In genomic region chr6:4892785-4893485, GRCh38 we compare ENCODE assay signal across 25 cellular contexts.
DNase-seq lines count a peak whose midpoint lies in the region; ATAC-seq, FAIRE-seq and TF ChIP-seq lines count a peak whose summit lies in the region.
"Had no signal": no experiment of that assay in that cellular context is flagged by ENCODE, and none has a peak within 500 bp of the region (broad histone marks: within the 10 kb centered on the region; RNA-seq: fewer than 3 reads in every experiment).

No MANE protein-coding gene starts in this region.

- H3K27ac Mint-ChIP-seq in activated B cell treated with CpG ODN at 0.5 μM for 24 hours = peak overlapping the region; percentile 8
- H3K27ac Mint-ChIP-seq: CD8-positive, alpha-beta T cell had no signal

- no peaks in the 10 kb centered on the region for H3K27me3 Mint-ChIP-seq in activated B cell treated with CpG ODN at 0.5 μM for 24 hours

- H3K9me3 ChIP-seq in osteoblast (ENCODE audit: low read depth, low read length) (no peaks in the 10 kb centered on the region), kidney (ENCODE audit: control insufficient read depth in 1 of 2, low read length in 2 of 2) (no peaks in the 10 kb centered on the region)
- H3K9me3 ChIP-seq: HAP-1 had no signal

- peaks cover 27% of the 10 kb centered on the region for H3K79me2 ChIP-seq in osteoblast (ENCODE audit: insufficient read depth, low read length)

- no peak overlapping the region for H3K4me2 ChIP-seq in osteoblast (ENCODE audit: insufficient read depth, low read length)
- H3K4me2 ChIP-seq: PC-9 had no signal

- H3K9ac ChIP-seq in kidney (ENCODE audit: low read length in 2 of 2) = no peak overlapping the region

- peaks cover 57% of the 10 kb centered on the region for H3K36me3 Mint-ChIP-seq in activated B cell treated with CpG ODN at 0.5 μM for 24 hours (ENCODE audit: low read depth)

- peaks cover 27% of the 10 kb centered on the region for H3K4me1 Mint-ChIP-seq in activated B cell treated with CpG ODN at 0.5 μM for 24 hours

- no peak overlapping the region for H3K4me3 Mint-ChIP-seq in activated B cell treated with CpG ODN at 0.5 μM for 24 hours
- H3K4me3 Mint-ChIP-seq: CD8-positive, alpha-beta T cell had no signal

- H3K36me3 ChIP-seq in osteoblast (ENCODE audit: insufficient read depth, low read length) (no peaks in the 10 kb centered on the region), kidney (ENCODE audit: control insufficient read depth in 1 of 2, insufficient read depth in 2 of 2, low read length in 2 of 2) (peaks cover 5 to 6% of the 10 kb centered on the region in 2 donors)
- H3K36me3 ChIP-seq: HAP-1 had no signal

- H4K20me1 ChIP-seq in osteoblast (ENCODE audit: insufficient read depth, low read length) = peaks cover 16% of the 10 kb centered on the region

- POLR2A ChIA-PET in GM10248 (lab: Yijun Ruan, JAX) (no interaction called here), activated B cell treated with CpG ODN at 0.5 μM for 24 hours (lab: Charles Lee) (no interaction called here)

- no peak for FAIRE-seq in kidney (lab: Jason Lieb, UNC)

- no peak overlapping the region for H2AFZ ChIP-seq in osteoblast (ENCODE audit: low read length)
- H2AFZ ChIP-seq: PC-9 had no signal

- no peak overlapping the region for H3K4me3 ChIP-seq in osteoblast (ENCODE audit: insufficient read depth, low read length)
- H3K4me3 ChIP-seq in kidney (ENCODE audit: low read length in 2 of 2) = no peak overlapping the region
- H3K4me3 ChIP-seq: HAP-1, PC-9, SK-N-MC had no signal

- TF ChIP-seq CTCF in GM10248 (IDR thresholded peaks at IDR 0.05; ENCODE audit: control extremely low read depth, extremely low read depth, low read depth, missing control alignments) = no peak
- no peak for TF ChIP-seq CTCF in activated B cell treated with CpG ODN at 0.5 μM for 24 hours (IDR thresholded peaks at IDR 0.05)
- no peak for TF ChIP-seq CTCF in osteoblast (IDR thresholded peaks at IDR 0.05; ENCODE audit: extremely low read depth, low read depth, low read length)
- no peak for TF ChIP-seq CTCF in kidney (IDR thresholded peaks at IDR 0.05; ENCODE audit: borderline replicate concordance, extremely low read depth, insufficient read depth)

- ATAC-seq in activated B cell treated with CpG ODN at 0.5 μM for 24 hours (ENCODE audit: low read depth) (no peak), HG03571 (IDR thresholded peaks at IDR 0.05; ENCODE audit: unreplicated experiment) (no peak)
- ATAC-seq: CD8-positive, alpha-beta T cell had no signal

- DNase-seq in DMS 273 (lab: John Stamatoyannopoulos, UW; ENCODE audit: unreplicated experiment) = peak; percentile 48
- DNase-seq in DMS 273 treated with DMSO at 0.1 percent for 48 hours (lab: John Stamatoyannopoulos, UW) = no peak
- DNase-seq in GM10248 (ENCODE audit: extremely low spot score) = peak; percentile 6
- no peak for DNase-seq in activated B cell treated with CpG ODN at 0.5 μM for 24 hours
- DNase-seq in osteoblast (ENCODE audit: insufficient read length, low spot score, missing footprints) = peak; percentile 21
- DNase-seq in activated T-cell treated with anti-CD3 and anti-CD28 coated beads, Interleukin-2, amount 50 U/mL, for 1 hour = no peak
- DNase-seq in kidney = no peak
- DNase-seq: ACHN; C1 segment of cervical spinal cord; Calu3; CD8-positive, alpha-beta T cell; DMS53; GF-D8; Kasumi-1; NCI-H1417; NCI-H1694 treated with DMSO at 0.1 percent for 48 hours; NCI-H2081 treated with DMSO at 0.1 percent for 48 hours; NCI-H748 treated with DMSO at 0.1 percent for 48 hours; PC-9; RPMI8226; SHP77 treated with DMSO at 0.1 percent for 48 hours had no signal

- H3K27ac ChIP-seq in osteoblast (ENCODE audit: low read depth, low read length) = no peak overlapping the region
- H3K27ac ChIP-seq in kidney (ENCODE audit: low read depth in 2 of 2, low read length in 2 of 2) = no peak overlapping the region
- H3K27ac ChIP-seq: 22Rv1, PC-9, SK-N-MC had no signal

- CTCF ChIA-PET in GM10248 (lab: Yijun Ruan, JAX) = interaction anchor here (1.8 kb wide), 1 partner anchor 10 kb away, joined by 8 read pairs; no protein-coding TSS in a partner anchor
- CTCF ChIA-PET in activated B cell treated with CpG ODN at 0.5 μM for 24 hours (lab: Charles Lee) = no interaction called here

- no peaks in the 10 kb centered on the region for H3K27me3 ChIP-seq in osteoblast (ENCODE audit: insufficient read depth, low read length)

- H3K4me1 ChIP-seq in osteoblast (ENCODE audit: insufficient read depth, low read length) (no peaks in the 10 kb centered on the region), kidney (ENCODE audit: control insufficient read depth in 1 of 2, insufficient read depth in 1 of 2, low read depth in 1 of 2, low read length in 2 of 2) (no peaks in the 10 kb centered on the region)
- H3K4me1 ChIP-seq: HAP-1 had no signal

- intact Hi-C loops in activated B cell treated with CpG ODN at 0.5 μM for 24 hours (cut with micrococcal nuclease) (no loop called here), kidney (cut with DNase I) (no loop called here)

- H3K9me3 Mint-ChIP-seq in activated B cell treated with CpG ODN at 0.5 μM for 24 hours = no peaks in the 10 kb centered on the region
- H3K9me3 Mint-ChIP-seq: CD8-positive, alpha-beta T cell had no signal

Comparison
In these comparisons a context has a peak if more than half of its experiments do, and no peak if none do; other contexts are left out.
1. DNase-seq: peak in DMS 273 (single experiment), GM10248 (single experiment) and osteoblast (single experiment); none in DMS 273 treated with DMSO at 0.1 percent for 48 hours (single experiment), activated B cell treated with CpG ODN at 0.5 μM for 24 hours (single experiment), activated T-cell treated with anti-CD3 and anti-CD28 coated beads, Interleukin-2, amount 50 U/mL, for 1 hour (single experiment) and kidney (single experiment).